Comparison of ENCODE assay signal across 16 cellular contexts in the genomic region with DNA sequence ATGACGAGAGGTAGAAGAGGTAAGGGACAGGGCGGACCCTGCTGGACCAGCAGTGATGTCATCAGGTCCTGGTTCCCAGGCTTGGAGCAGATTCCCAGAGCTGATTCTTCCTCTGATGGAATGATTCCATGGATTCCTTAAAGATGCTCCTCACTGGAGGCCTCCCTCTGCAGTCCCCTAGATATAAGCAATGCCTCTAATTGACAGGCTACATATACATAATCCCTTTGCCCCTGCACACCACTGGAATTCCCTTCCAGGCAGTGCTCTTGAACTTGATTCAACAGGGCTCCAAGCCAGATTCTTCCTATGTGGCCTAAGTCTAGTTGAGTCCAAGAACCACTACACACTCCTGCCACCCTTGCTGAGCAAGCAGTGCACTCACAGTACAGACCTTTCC. TPM values are rescaled to one million over a fixed set of nuclear protein-coding genes. Genes with fewer than 3 reads are reported as not detected.
DNase-seq lines count a peak whose midpoint lies in the region; ATAC-seq and TF ChIP-seq lines count a peak whose summit lies in the region.
"Had no signal": no experiment of that assay in that cellular context is flagged by ENCODE, and none has a peak within 500 bp of the region (broad histone marks: within the 10 kb centered on the region; RNA-seq: fewer than 3 reads in every experiment).

No MANE protein-coding gene starts in this region.

- no peak for TF ChIP-seq POLR2A in prostate gland (IDR thresholded peaks at IDR 0.05)

- no peak overlapping the region for H3K27ac ChIP-seq in prostate gland
- H3K27ac ChIP-seq: A549, BLaER1, HL-60 had no signal

- H3K9ac ChIP-seq in adipocyte (ENCODE audit: low read length), result no peak overlapping the region
- H3K9ac ChIP-seq: BLaER1 had no signal

- no peak for TF ChIP-seq CTCF in fibroblast of the aortic adventitia (IDR thresholded peaks at IDR 0.05; ENCODE audit: insufficient read depth, low read length)
- no peak for TF ChIP-seq CTCF in retinal pigment epithelial cell (conservative IDR thresholded peaks at IDR 0.05; ENCODE audit: low read depth, low read length)
- TF ChIP-seq CTCF in prostate gland (IDR thresholded peaks at IDR 0.05), result no peak

- ATAC-seq in HG03521 (IDR thresholded peaks at IDR 0.05; ENCODE audit: unreplicated experiment), result no peak
- ATAC-seq: A549 had no signal

- no peaks in the 10 kb centered on the region for H3K36me3 ChIP-seq in adipocyte (ENCODE audit: control insufficient read depth, insufficient read depth, low read length, severe bottlenecking)
- no peaks in the 10 kb centered on the region for H3K36me3 ChIP-seq in prostate gland
- H3K36me3 ChIP-seq: BLaER1 had no signal

- H3K9me3 ChIP-seq in adipocyte (ENCODE audit: control insufficient read depth, low read length), result no peaks in the 10 kb centered on the region
- no peaks in the 10 kb centered on the region for H3K9me3 ChIP-seq in prostate gland
- H3K9me3 ChIP-seq: A549, BLaER1 had no signal

- DNase-seq in EL (peak; percentile 33), adipocyte (ENCODE audit: low read depth) (peak; percentile 24), fibroblast of the aortic adventitia (ENCODE audit: low read depth) (peak; percentile 6), retinal pigment epithelial cell (ENCODE audit: low read depth) (peak; percentile 21), prostate gland (ENCODE audit: low spot score) (no peak), NCI-H345 treated with DMSO at 0.1 percent for 48 hours (lab: John Stamatoyannopoulos, UW; ENCODE audit: unreplicated experiment) (no peak), NCI-H187 treated with DMSO at 0.1 percent for 48 hours (lab: John Stamatoyannopoulos, UW) (no peak)
- DNase-seq: AML-193; Caco-2; CD8-positive, alpha-beta memory T cell; DND-41; KG1 had no signal

- 91% methylated on average over 2 of the region's 2 CpGs for WGBS in prostate gland

- intact Hi-C loops in prostate gland (cut with DNase I), result no loop called here

- H3K4me3 ChIP-seq in adipocyte (ENCODE audit: low read length) (no peak overlapping the region), fibroblast of the aortic adventitia (ENCODE audit: low read depth, low read length) (no peak overlapping the region), retinal pigment epithelial cell (ENCODE audit: low read length) (no peak overlapping the region), prostate gland (no peak overlapping the region)
- H3K4me3 ChIP-seq: A549, BLaER1 had no signal

- H3K4me1 ChIP-seq in adipocyte (ENCODE audit: control insufficient read depth, insufficient read depth, low read length) (no peaks in the 10 kb centered on the region), prostate gland (replicated peaks) (no peaks in the 10 kb centered on the region)
- H3K4me1 ChIP-seq: A549, BLaER1, Caco-2 had no signal

- H3K27me3 ChIP-seq in adipocyte (replicated peaks; ENCODE audit: control insufficient read depth, insufficient read depth, low read length) (peaks cover 7% of the 10 kb centered on the region), prostate gland (replicated peaks; ENCODE audit: insufficient read depth) (no peaks in the 10 kb centered on the region)
- H3K27me3 ChIP-seq: BLaER1 had no signal

RNA-seq across cellular contexts. Expression of gene L3MBTL3, which starts 52.3 kb away (rescaled TPM):
- total RNA-seq in fibroblast of the aortic adventitia (ENCODE audit: low replicate concordance) (9.8 and 16.4 TPM in 2 replicates), prostate gland (10 to 100 TPM in 1 of 2 donors, 1 to 10 TPM in 1; 7.7 to 25.0 TPM)

Comparison
In these comparisons a context has a peak if more than half of its experiments do, and no peak if none do; other contexts are left out.
1. DNase-seq: peak in EL (single experiment), adipocyte (single experiment), fibroblast of the aortic adventitia (single experiment) and retinal pigment epithelial cell (single experiment); none in prostate gland (single experiment), NCI-H345 treated with DMSO at 0.1 percent for 48 hours (single experiment) and NCI-H187 treated with DMSO at 0.1 percent for 48 hours (single experiment).